In genomic region chr1:211578640-211579433, GRCh38 we compare ENCODE assay signal across 8 cellular contexts.
DNase-seq lines count a peak whose midpoint lies in the region; ATAC-seq and TF ChIP-seq lines count a peak whose summit lies in the region.

SLC30A1 (minus strand) TSS chr1:211579161; CDS start chr1:211578612, 549 bp downstream.

- no peaks in the 10 kb centered on the region for H3K27me3 ChIP-seq in layer of hippocampus (ENCODE audit: control insufficient read depth, insufficient read depth, low read length)

- peak within 1 kb of the TSS; percentile 85 for H3K27ac ChIP-seq in layer of hippocampus (ENCODE audit: low read depth, low read length)

- no peak for TF ChIP-seq CTCF in choroid plexus epithelial cell (conservative IDR thresholded peaks at IDR 0.05; ENCODE audit: low read depth, low read length)

- DNase-seq in AML-193 (lab: John Stamatoyannopoulos, UW), result peak; percentile 95
- DNase-seq in NCI-H510A treated with DMSO at 0.1 percent for 48 hours (lab: John Stamatoyannopoulos, UW), result peak; percentile 96
- peak; percentile 99 to 100 for DNase-seq in activated CD4-positive, alpha-beta T cell treated with anti-CD3 and anti-CD28 coated beads for 24 hours (ENCODE audit: low read depth in 2 of 2)
- DNase-seq in choroid plexus epithelial cell (ENCODE audit: low read depth), result peak; percentile 99
- peak; percentile 98 to 100 for DNase-seq in stimulated activated CD4-positive, alpha-beta T cell treated with anti-CD3 and anti-CD28 coated beads, Interleukin-1b, Interleukin-23, amount 100 ng/mL, for 4 hours (ENCODE audit: low read depth in 2 of 2)

- peak; percentile 88 for ATAC-seq in HG03439 (IDR thresholded peaks at IDR 0.05; ENCODE audit: unreplicated experiment)

- peak; percentile 90 for TF ChIP-seq POLR2A in GM19193 (IDR thresholded peaks at IDR 0.05; ENCODE audit: extremely low read depth, insufficient read depth, insufficient read length)

- peak within 1 kb of the TSS; percentile 94 for H3K4me3 ChIP-seq in choroid plexus epithelial cell (ENCODE audit: low read depth, low read length)

Comparison
In these comparisons a context has a peak if more than half of its experiments do, and no peak if none do; other contexts are left out.
1. Peak in every context shown above with its lines: DNase-seq, ATAC-seq, H3K4me3 ChIP-seq and H3K27ac ChIP-seq.